2 cellular contexts compared by ENCODE assay signal in the genomic region with DNA sequence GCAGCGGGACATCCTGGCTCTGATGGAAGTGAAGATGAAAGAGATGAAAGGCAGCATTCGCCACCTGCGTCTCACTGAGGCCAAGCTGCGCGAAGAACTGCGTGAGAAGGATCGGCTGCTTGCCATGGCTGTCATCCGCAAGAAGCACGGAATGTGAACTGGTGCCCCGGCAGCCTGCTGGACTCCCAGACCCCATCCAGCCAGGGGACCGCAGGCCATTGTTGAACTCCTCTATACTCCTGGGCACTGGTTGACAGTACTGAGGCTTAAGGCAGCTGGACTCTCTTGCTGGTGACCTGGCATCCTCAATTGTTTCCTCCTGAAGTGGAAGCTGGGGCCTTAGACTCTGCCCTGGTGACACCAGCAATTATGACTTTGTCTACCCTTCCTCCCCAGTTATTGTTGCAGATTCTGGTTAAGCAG.
TF ChIP-seq lines count a peak whose summit lies in the region.

No MANE protein-coding gene starts in this region.

TF ChIP-seq in HCT116, 20 proteins besides CTCF, POLR2A, EP300 and RAD21:
- TF ChIP-seq EZH2 (IDR thresholded peaks at IDR 0.05): no peak
- no peak for TF ChIP-seq SRF (IDR thresholded peaks at IDR 0.05; ENCODE audit: low read depth)
- TF ChIP-seq CEBPB (IDR thresholded peaks at IDR 0.05; ENCODE audit: low read depth): no peak
- no peak for TF ChIP-seq POLR2AphosphoS5 (IDR thresholded peaks at IDR 0.05; ENCODE audit: low read depth, low read length)
- TF ChIP-seq, protein P1, sequence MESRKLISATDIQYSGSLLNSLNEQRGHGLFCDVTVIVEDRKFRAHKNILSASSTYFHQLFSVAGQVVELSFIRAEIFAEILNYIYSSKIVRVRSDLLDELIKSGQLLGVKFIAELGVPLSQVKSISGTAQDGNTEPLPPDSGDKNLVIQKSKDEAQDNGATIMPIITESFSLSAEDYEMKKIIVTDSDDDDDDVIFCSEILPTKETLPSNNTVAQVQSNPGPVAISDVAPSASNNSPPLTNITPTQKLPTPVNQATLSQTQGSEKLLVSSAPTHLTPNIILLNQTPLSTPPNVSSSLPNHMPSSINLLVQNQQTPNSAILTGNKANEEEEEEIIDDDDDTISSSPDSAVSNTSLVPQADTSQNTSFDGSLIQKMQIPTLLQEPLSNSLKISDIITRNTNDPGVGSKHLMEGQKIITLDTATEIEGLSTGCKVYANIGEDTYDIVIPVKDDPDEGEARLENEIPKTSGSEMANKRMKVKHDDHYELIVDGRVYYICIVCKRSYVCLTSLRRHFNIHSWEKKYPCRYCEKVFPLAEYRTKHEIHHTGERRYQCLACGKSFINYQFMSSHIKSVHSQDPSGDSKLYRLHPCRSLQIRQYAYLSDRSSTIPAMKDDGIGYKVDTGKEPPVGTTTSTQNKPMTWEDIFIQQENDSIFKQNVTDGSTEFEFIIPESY (IDR thresholded peaks at IDR 0.05; ENCODE audit: extremely low read depth, insufficient replicate concordance, low read length): no peak
- no peak for TF ChIP-seq EZH2phosphoT487 (IDR thresholded peaks at IDR 0.05; ENCODE audit: borderline replicate concordance)
- TF ChIP-seq CBX3 (IDR thresholded peaks at IDR 0.05; ENCODE audit: low read depth): no peak
- TF ChIP-seq ZNF274 (IDR thresholded peaks at IDR 0.05; ENCODE audit: low read depth, low read length): no peak
- TF ChIP-seq SP1 (IDR thresholded peaks at IDR 0.05; ENCODE audit: low read depth): no peak
- TF ChIP-seq, protein P2, sequence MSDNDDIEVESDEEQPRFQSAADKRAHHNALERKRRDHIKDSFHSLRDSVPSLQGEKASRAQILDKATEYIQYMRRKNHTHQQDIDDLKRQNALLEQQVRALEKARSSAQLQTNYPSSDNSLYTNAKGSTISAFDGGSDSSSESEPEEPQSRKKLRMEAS (IDR thresholded peaks at IDR 0.05): no peak
- TF ChIP-seq, protein P3, sequence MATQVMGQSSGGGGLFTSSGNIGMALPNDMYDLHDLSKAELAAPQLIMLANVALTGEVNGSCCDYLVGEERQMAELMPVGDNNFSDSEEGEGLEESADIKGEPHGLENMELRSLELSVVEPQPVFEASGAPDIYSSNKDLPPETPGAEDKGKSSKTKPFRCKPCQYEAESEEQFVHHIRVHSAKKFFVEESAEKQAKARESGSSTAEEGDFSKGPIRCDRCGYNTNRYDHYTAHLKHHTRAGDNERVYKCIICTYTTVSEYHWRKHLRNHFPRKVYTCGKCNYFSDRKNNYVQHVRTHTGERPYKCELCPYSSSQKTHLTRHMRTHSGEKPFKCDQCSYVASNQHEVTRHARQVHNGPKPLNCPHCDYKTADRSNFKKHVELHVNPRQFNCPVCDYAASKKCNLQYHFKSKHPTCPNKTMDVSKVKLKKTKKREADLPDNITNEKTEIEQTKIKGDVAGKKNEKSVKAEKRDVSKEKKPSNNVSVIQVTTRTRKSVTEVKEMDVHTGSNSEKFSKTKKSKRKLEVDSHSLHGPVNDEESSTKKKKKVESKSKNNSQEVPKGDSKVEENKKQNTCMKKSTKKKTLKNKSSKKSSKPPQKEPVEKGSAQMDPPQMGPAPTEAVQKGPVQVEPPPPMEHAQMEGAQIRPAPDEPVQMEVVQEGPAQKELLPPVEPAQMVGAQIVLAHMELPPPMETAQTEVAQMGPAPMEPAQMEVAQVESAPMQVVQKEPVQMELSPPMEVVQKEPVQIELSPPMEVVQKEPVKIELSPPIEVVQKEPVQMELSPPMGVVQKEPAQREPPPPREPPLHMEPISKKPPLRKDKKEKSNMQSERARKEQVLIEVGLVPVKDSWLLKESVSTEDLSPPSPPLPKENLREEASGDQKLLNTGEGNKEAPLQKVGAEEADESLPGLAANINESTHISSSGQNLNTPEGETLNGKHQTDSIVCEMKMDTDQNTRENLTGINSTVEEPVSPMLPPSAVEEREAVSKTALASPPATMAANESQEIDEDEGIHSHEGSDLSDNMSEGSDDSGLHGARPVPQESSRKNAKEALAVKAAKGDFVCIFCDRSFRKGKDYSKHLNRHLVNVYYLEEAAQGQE (IDR thresholded peaks at IDR 0.05; ENCODE audit: low read depth): no peak
- TF ChIP-seq ELF1 (IDR thresholded peaks at IDR 0.05; ENCODE audit: borderline replicate concordance, low read depth): no peak
- no peak for TF ChIP-seq YY1 (IDR thresholded peaks at IDR 0.05; ENCODE audit: extremely low read depth, insufficient replicate concordance, low read depth, low read length)
- TF ChIP-seq EGR1 (IDR thresholded peaks at IDR 0.05; ENCODE audit: low read depth): no peak
- TF ChIP-seq ZFX (IDR thresholded peaks at IDR 0.05): no peak
- TF ChIP-seq, protein P4, sequence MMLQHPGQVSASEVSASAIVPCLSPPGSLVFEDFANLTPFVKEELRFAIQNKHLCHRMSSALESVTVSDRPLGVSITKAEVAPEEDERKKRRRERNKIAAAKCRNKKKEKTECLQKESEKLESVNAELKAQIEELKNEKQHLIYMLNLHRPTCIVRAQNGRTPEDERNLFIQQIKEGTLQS (IDR thresholded peaks at IDR 0.05): no peak
- no peak for TF ChIP-seq FOSL1 (IDR thresholded peaks at IDR 0.05; ENCODE audit: low read depth)

TF ChIP-seq in GM12878, 131 proteins besides CTCF, POLR2A, EP300 and RAD21:
- TF ChIP-seq BRCA1 (IDR thresholded peaks at IDR 0.05; ENCODE audit: low read depth, low read length): no peak
- TF ChIP-seq IKZF1 (conservative IDR thresholded peaks at IDR 0.05): no peak
- TF ChIP-seq, protein P5, sequence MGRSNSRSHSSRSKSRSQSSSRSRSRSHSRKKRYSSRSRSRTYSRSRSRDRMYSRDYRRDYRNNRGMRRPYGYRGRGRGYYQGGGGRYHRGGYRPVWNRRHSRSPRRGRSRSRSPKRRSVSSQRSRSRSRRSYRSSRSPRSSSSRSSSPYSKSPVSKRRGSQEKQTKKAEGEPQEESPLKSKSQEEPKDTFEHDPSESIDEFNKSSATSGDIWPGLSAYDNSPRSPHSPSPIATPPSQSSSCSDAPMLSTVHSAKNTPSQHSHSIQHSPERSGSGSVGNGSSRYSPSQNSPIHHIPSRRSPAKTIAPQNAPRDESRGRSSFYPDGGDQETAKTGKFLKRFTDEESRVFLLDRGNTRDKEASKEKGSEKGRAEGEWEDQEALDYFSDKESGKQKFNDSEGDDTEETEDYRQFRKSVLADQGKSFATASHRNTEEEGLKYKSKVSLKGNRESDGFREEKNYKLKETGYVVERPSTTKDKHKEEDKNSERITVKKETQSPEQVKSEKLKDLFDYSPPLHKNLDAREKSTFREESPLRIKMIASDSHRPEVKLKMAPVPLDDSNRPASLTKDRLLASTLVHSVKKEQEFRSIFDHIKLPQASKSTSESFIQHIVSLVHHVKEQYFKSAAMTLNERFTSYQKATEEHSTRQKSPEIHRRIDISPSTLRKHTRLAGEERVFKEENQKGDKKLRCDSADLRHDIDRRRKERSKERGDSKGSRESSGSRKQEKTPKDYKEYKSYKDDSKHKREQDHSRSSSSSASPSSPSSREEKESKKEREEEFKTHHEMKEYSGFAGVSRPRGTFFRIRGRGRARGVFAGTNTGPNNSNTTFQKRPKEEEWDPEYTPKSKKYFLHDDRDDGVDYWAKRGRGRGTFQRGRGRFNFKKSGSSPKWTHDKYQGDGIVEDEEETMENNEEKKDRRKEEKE (IDR thresholded peaks at IDR 0.05): no peak
- TF ChIP-seq, protein P6, sequence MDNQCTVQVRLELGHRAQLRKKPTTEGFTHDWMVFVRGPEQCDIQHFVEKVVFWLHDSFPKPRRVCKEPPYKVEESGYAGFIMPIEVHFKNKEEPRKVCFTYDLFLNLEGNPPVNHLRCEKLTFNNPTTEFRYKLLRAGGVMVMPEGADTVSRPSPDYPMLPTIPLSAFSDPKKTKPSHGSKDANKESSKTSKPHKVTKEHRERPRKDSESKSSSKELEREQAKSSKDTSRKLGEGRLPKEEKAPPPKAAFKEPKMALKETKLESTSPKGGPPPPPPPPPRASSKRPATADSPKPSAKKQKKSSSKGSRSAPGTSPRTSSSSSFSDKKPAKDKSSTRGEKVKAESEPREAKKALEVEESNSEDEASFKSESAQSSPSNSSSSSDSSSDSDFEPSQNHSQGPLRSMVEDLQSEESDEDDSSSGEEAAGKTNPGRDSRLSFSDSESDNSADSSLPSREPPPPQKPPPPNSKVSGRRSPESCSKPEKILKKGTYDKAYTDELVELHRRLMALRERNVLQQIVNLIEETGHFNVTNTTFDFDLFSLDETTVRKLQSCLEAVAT (IDR thresholded peaks at IDR 0.05): peak; percentile 53; the same call in 1 of the 2 replicates
- 0 out of 2 replicates have a peak, but pooled peaks have one; percentile 17 for TF ChIP-seq EED (IDR thresholded peaks at IDR 0.05; ENCODE audit: low read depth)
